Comparison of ENCODE assay signal across 1 cellular context in the genomic region with DNA sequence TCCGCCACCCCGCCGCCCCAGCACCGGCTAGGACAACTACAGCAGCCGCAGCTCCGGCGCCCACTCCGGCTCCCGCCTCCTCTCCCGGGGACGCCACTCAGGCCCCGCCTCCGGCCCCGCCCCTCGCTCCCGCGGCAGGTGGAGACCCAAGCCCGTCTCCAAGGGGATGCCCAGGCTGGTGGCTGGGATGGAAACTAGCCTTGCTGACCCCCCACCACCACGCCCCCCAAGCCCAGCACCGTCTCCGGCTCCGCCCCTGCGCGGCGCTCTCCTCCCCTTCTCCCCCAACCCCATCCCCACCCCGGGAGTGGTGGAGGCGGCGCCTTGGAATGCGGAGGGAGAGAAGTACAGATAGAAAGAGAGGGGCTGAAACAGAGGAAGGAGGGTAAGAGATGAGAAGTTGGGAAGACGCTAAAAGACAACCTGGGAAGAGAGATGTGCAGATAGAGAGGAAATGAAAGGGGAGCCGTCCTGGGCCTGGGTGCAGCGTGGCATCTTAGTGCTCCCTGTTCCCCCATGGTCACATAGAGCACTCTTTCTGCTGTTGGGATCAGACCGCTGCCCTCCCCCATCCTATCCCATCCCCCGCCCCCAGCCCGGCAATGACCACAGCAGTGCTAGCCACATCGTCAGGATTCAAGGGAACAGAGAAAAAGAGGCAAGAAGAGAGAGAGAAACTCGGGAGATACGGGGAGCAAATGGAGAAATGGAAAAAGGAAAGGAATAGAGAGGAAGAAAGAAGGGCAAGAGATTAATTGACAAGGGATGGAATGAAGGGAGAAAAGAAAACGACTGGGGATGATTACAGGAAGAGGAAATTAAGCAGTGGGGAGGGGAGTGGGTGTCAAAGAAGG.
TF ChIP-seq lines count a peak whose summit lies in the region.

A gene with protein sequence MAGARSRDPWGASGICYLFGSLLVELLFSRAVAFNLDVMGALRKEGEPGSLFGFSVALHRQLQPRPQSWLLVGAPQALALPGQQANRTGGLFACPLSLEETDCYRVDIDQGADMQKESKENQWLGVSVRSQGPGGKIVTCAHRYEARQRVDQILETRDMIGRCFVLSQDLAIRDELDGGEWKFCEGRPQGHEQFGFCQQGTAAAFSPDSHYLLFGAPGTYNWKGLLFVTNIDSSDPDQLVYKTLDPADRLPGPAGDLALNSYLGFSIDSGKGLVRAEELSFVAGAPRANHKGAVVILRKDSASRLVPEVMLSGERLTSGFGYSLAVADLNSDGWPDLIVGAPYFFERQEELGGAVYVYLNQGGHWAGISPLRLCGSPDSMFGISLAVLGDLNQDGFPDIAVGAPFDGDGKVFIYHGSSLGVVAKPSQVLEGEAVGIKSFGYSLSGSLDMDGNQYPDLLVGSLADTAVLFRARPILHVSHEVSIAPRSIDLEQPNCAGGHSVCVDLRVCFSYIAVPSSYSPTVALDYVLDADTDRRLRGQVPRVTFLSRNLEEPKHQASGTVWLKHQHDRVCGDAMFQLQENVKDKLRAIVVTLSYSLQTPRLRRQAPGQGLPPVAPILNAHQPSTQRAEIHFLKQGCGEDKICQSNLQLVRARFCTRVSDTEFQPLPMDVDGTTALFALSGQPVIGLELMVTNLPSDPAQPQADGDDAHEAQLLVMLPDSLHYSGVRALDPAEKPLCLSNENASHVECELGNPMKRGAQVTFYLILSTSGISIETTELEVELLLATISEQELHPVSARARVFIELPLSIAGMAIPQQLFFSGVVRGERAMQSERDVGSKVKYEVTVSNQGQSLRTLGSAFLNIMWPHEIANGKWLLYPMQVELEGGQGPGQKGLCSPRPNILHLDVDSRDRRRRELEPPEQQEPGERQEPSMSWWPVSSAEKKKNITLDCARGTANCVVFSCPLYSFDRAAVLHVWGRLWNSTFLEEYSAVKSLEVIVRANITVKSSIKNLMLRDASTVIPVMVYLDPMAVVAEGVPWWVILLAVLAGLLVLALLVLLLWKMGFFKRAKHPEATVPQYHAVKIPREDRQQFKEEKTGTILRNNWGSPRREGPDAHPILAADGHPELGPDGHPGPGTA (minus strand): TSS at position 64 of the 854 bp plus-strand sequence. CDS start 222 bp downstream, outside the sequence.

TF ChIP-seq in HCT116, 20 proteins besides CTCF, POLR2A, EP300 and RAD21:
- TF ChIP-seq EZH2 (IDR thresholded peaks at IDR 0.05) (no peak), FOSL1 (IDR thresholded peaks at IDR 0.05; ENCODE audit: low read depth) (no peak), SRF (IDR thresholded peaks at IDR 0.05; ENCODE audit: low read depth) (no peak)
